8 cellular contexts compared by ENCODE assay signal in genomic region chr5:157252741-157253465, GRCh38. TPM values are rescaled to one million over a fixed set of nuclear protein-coding genes. Genes with fewer than 3 reads are reported as not detected.
DNase-seq lines count a peak whose midpoint lies in the region; ATAC-seq and TF ChIP-seq lines count a peak whose summit lies in the region.

No MANE protein-coding gene starts in this region.

- H3K27me3 ChIP-seq in ovary = no peaks in the 10 kb centered on the region

- 68 to 83% (median 68%) methylated on average over 4 of the region's 4 CpGs for WGBS in ovary, 3 donors

- H3K27ac ChIP-seq in ovary = no peak overlapping the region

- no peaks in the 10 kb centered on the region for H3K9me3 Mint-ChIP-seq in activated T-cell treated with anti-CD3 and anti-CD28 coated beads, Interleukin-2, amount 50 U/mL, for 4 hours
- no peaks in the 10 kb centered on the region for H3K9me3 Mint-ChIP-seq in MCF 10A (ENCODE audit: unreplicated experiment)

- peak; percentile 13 for DNase-seq in ELR (ENCODE audit: low read depth)
- DNase-seq in HT1080 (ENCODE audit: low read depth) = peak; percentile 73
- DNase-seq in activated T-cell treated with anti-CD3 and anti-CD28 coated beads, Interleukin-2, amount 50 U/mL, for 4 hours = peak; percentile 44
- DNase-seq in myocyte (ENCODE audit: low read depth) = peak; percentile 58
- DNase-seq in MCF 10A (ENCODE audit: unreplicated experiment) = no peak
- no peak for DNase-seq in ovary
- DNase-seq in head of caudate nucleus = no peak

- no peaks in the 10 kb centered on the region for H3K4me1 ChIP-seq in ovary (ENCODE audit: insufficient read depth)

- BruUV-seq in MCF 10A (replicated peaks; lab: Mats Ljungman, UMichigan) = no TSS peak

- POLR2A ChIA-PET in MCF 10A (lab: Yijun Ruan, JAX) = interaction anchor here (0.9 to 2.2 kb wide), 4 partner anchors 12 to 60 kb away, joined by 3 to 11 read pairs (median 4); partner anchors contain the start of gene CYFIP2

- CTCF ChIA-PET in MCF 10A (lab: Yijun Ruan, JAX) = interaction anchor here (0.5 to 12.0 kb wide), 54 partner anchors 10 to 773 kb away, joined by 3 to 249 read pairs (median 5); partner anchors contain the start of genes CYFIP2, ITK, LSM11 and THG1L

- H3K4me1 Mint-ChIP-seq in activated T-cell treated with anti-CD3 and anti-CD28 coated beads, Interleukin-2, amount 50 U/mL, for 4 hours (ENCODE audit: low read depth) = peaks cover 99% of the 10 kb centered on the region
- no peaks in the 10 kb centered on the region for H3K4me1 Mint-ChIP-seq in MCF 10A (ENCODE audit: insufficient read depth, unreplicated experiment)

- TF ChIP-seq POLR2A in ovary (IDR thresholded peaks at IDR 0.05) = no peak

- peak; percentile 94 for ATAC-seq in GM21447 (IDR thresholded peaks at IDR 0.05; ENCODE audit: unreplicated experiment)
- peak; percentile 79 to 83 for ATAC-seq in activated T-cell treated with anti-CD3 and anti-CD28 coated beads, Interleukin-2, amount 50 U/mL, for 4 hours

- H3K36me3 ChIP-seq in ovary = no peaks in the 10 kb centered on the region

- no peaks in the 10 kb centered on the region for H3K27me3 Mint-ChIP-seq in activated T-cell treated with anti-CD3 and anti-CD28 coated beads, Interleukin-2, amount 50 U/mL, for 4 hours (ENCODE audit: low read depth)
- no peaks in the 10 kb centered on the region for H3K27me3 Mint-ChIP-seq in MCF 10A (ENCODE audit: insufficient read depth, unreplicated experiment)

- H3K4me3 Mint-ChIP-seq in activated T-cell treated with anti-CD3 and anti-CD28 coated beads, Interleukin-2, amount 50 U/mL, for 4 hours = peak overlapping the region; percentile 46
- no peak overlapping the region for H3K4me3 Mint-ChIP-seq in MCF 10A (ENCODE audit: unreplicated experiment)

- H3K27ac Mint-ChIP-seq in MCF 10A (ENCODE audit: low read depth, unreplicated experiment) = no peak overlapping the region

- no peaks in the 10 kb centered on the region for H3K9me3 ChIP-seq in ovary

- no peak for TF ChIP-seq EP300 in ovary (IDR thresholded peaks at IDR 0.05)

- H3K36me3 Mint-ChIP-seq in activated T-cell treated with anti-CD3 and anti-CD28 coated beads, Interleukin-2, amount 50 U/mL, for 4 hours (ENCODE audit: insufficient read depth) = peaks cover 67% of the 10 kb centered on the region
- no peaks in the 10 kb centered on the region for H3K36me3 Mint-ChIP-seq in MCF 10A (ENCODE audit: insufficient read depth, unreplicated experiment)

- intact Hi-C loops in MCF 10A (cut with micrococcal nuclease) = loop anchor here (1.0 to 5.0 kb wide), 6 partner anchors 59 to 490 kb away; partner anchors contain the start of gene LSM11
- intact Hi-C loops in ovary (cut with DNase I) = no loop called here
- intact Hi-C loops in head of caudate nucleus (cut with DNase I) = loop anchor here (5.0 to 10.0 kb wide), 2 partner anchors 59 to 492 kb away; partner anchors contain the start of gene LSM11

- H3K4me3 ChIP-seq in ovary = no peak overlapping the region

- TF ChIP-seq CTCF in MCF 10A (IDR thresholded peaks at IDR 0.05; ENCODE audit: unreplicated experiment) = no peak
- TF ChIP-seq CTCF in ovary (IDR thresholded peaks at IDR 0.05) = no peak

RNA-seq across cellular contexts. Expression of gene CYFIP2, which starts 13.0 kb away (rescaled TPM):
- 57.2 and 57.6 TPM in 2 replicates for total RNA-seq in HT1080 (2014; rRNA removed; shearing (Covaris generic))
- polyA plus RNA-seq in HT1080 (2015; cell fraction: cytosol; rRNA removed) = 65.7 and 68.8 TPM in 2 replicates
- polyA plus RNA-seq in HT1080 (2015; cell fraction: nucleus; rRNA removed) = 73.6 and 76.6 TPM in 2 replicates
- total RNA-seq in activated T-cell treated with anti-CD3 and anti-CD28 coated beads, Interleukin-2, amount 50 U/mL, for 4 hours = 100 to 1,000 TPM; 160 to 191 (median 175) TPM
- 5.5 and 5.6 TPM in 2 replicates for total RNA-seq in myocyte
- 8.8 TPM for polyA plus RNA-seq in myocyte (2012)
- 50.5 and 50.8 TPM in 2 replicates for total RNA-seq in MCF 10A (2022)
- total RNA-seq in ovary = 10 to 100 TPM in 6 of 7 donors, 1 to 10 TPM in 1; 5.6 to 22.2 (median 17.1) TPM
- 10 to 100 TPM in 1 of 2 donors, 1 to 10 TPM in 1; 4.9 to 39.8 TPM for polyA plus RNA-seq in ovary

Comparison
In these comparisons a context has a peak if more than half of its experiments do, and no peak if none do; other contexts are left out.
1. DNase-seq: peak in ELR (single experiment), HT1080 (single experiment), activated T-cell treated with anti-CD3 and anti-CD28 coated beads, Interleukin-2, amount 50 U/mL, for 4 hours (single experiment) and myocyte (single experiment); none in MCF 10A (single experiment), ovary (0 of 5) and head of caudate nucleus (0 of 42).
2. intact Hi-C loops: an anchor here in MCF 10A (1.0 to 5.0 kb wide) and head of caudate nucleus (5.0 to 10.0 kb wide); none called in ovary.